ENCODE assay signal across 15 cellular contexts in the genomic region with DNA sequence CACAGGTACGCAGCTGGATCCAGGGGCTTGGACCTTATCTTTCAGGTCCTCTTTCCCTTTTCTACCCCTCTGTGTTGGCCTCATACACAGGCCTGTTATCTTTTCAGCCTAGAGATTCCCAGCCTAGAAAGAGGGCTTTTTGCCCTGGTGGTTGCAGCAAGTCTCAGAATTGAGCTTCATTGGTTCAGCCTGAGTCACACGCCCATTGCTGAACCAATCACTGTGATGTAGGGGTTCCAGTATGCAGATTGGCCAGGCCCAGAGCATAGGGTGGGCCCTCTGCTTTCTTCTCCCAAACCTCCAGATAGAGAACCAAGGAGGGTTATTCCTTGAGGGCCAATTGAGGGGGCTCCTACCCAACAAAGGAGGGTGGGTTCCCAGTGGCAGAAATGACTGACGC. TPM values are rescaled to one million over a fixed set of nuclear protein-coding genes. Genes with fewer than 3 reads are reported as not detected.
DNase-seq lines count a peak whose midpoint lies in the region; ATAC-seq, FAIRE-seq and TF ChIP-seq lines count a peak whose summit lies in the region.
"Had no signal": no experiment of that assay in that cellular context is flagged by ENCODE, and none has a peak within 500 bp of the region (broad histone marks: within the 10 kb centered on the region; RNA-seq: fewer than 3 reads in every experiment).

No MANE protein-coding gene starts in this region.

- H3K9me3 ChIP-seq in OCI-LY3 (ENCODE audit: insufficient read depth, low read length): no peaks in the 10 kb centered on the region
- H3K9me3 ChIP-seq: ascending aorta, gastroesophageal sphincter had no signal

- TF ChIP-seq CTCF in OCI-LY3 (IDR thresholded peaks at IDR 0.05; ENCODE audit: low read depth, low read length) (no peak), nephron progenitor cell (IDR thresholded peaks at IDR 0.05) (no peak)

- H3K4me2 ChIP-seq in OCI-LY3 (ENCODE audit: low read length): peak overlapping the region; percentile 38

- H3K4me3 ChIP-seq in OCI-LY3 (ENCODE audit: low read length): no peak overlapping the region
- H3K4me3 ChIP-seq: ascending aorta, gastroesophageal sphincter had no signal

- POLR2A ChIA-PET in activated CD4-positive, alpha-beta memory T cell treated with anti-CD3 and anti-CD28 coated beads for 36 hours (lab: Charles Lee): no interaction called here

- H3K9ac ChIP-seq in OCI-LY3 (ENCODE audit: low read length): no peak overlapping the region

- peaks cover 3% of the 10 kb centered on the region; the same call in 1 of the 2 replicates for H3K27me3 ChIP-seq in OCI-LY3 (ENCODE audit: low read depth, low read length)
- H3K27me3 ChIP-seq: ascending aorta, gastroesophageal sphincter had no signal

- TF ChIP-seq POLR2A in GM12892 (IDR thresholded peaks at IDR 0.05; ENCODE audit: low read depth, low read length) (no peak), erythroblast (IDR thresholded peaks at IDR 0.05; ENCODE audit: low read length) (no peak)

- intact Hi-C loops in activated CD4-positive, alpha-beta memory T cell treated with anti-CD3 and anti-CD28 coated beads for 36 hours (cut with micrococcal nuclease): no loop called here

- DNase-seq in ACHN (peak; percentile 32), GM12892 (ENCODE audit: insufficient read length) (no peak), erythroblast (lab: John Stamatoyannopoulos, UW) (peak; percentile 40 to 52), DMS114 treated with DMSO at 0.1 percent for 48 hours (lab: John Stamatoyannopoulos, UW; ENCODE audit: unreplicated experiment) (no peak), nephron progenitor cell (no peak)
- no peak for DNase-seq in activated CD4-positive, alpha-beta memory T cell treated with anti-CD3 and anti-CD28 coated beads for 36 hours
- no peak for DNase-seq in activated naive CD4-positive, alpha-beta T cell treated with anti-CD3 and anti-CD28 coated beads, Interleukin-2, amount 50 U/mL, for 72 hours (ENCODE audit: low spot score in 2 of 2)
- DNase-seq: effector CD8-positive, alpha-beta T cell; GDM1; HFFc6; kidney glomerular epithelial cell; NCI-H1694 treated with DMSO at 0.1 percent for 48 hours had no signal

- H3K27ac Mint-ChIP-seq in activated CD4-positive, alpha-beta memory T cell treated with anti-CD3 and anti-CD28 coated beads for 36 hours: no peak overlapping the region
- H3K27ac Mint-ChIP-seq in activated naive CD4-positive, alpha-beta T cell treated with anti-CD3 and anti-CD28 coated beads, Interleukin-2, amount 50 U/mL, for 72 hours: no peak overlapping the region
- H3K27ac Mint-ChIP-seq in nephron progenitor cell: no peak overlapping the region
- H3K27ac Mint-ChIP-seq: HFFc6 had no signal

- no peaks in the 10 kb centered on the region for H3K79me2 ChIP-seq in OCI-LY3 (ENCODE audit: low read length)

- H3K27ac ChIP-seq in OCI-LY3 (ENCODE audit: low read length): no peak overlapping the region
- H3K27ac ChIP-seq: ascending aorta, gastroesophageal sphincter had no signal

- H3K4me3 Mint-ChIP-seq in activated CD4-positive, alpha-beta memory T cell treated with anti-CD3 and anti-CD28 coated beads for 36 hours: no peak overlapping the region
- H3K4me3 Mint-ChIP-seq in nephron progenitor cell: no peak overlapping the region
- H3K4me3 Mint-ChIP-seq: HFFc6 had no signal

- FAIRE-seq in GM12892 (lab: Jason Lieb, UNC): peak; percentile 54

- no peak for ATAC-seq in activated naive CD4-positive, alpha-beta T cell treated with anti-CD3 and anti-CD28 coated beads, Interleukin-2, amount 50 U/mL, for 72 hours
- ATAC-seq: gastroesophageal sphincter had no signal

- no peaks in the 10 kb centered on the region for H3K27me3 Mint-ChIP-seq in activated CD4-positive, alpha-beta memory T cell treated with anti-CD3 and anti-CD28 coated beads for 36 hours
- H3K27me3 Mint-ChIP-seq in nephron progenitor cell (ENCODE audit: low read depth, poor library complexity): peaks cover 6% of the 10 kb centered on the region

- H3K9me3 Mint-ChIP-seq in activated CD4-positive, alpha-beta memory T cell treated with anti-CD3 and anti-CD28 coated beads for 36 hours: no peaks in the 10 kb centered on the region
- H3K9me3 Mint-ChIP-seq in activated naive CD4-positive, alpha-beta T cell treated with anti-CD3 and anti-CD28 coated beads, Interleukin-2, amount 50 U/mL, for 72 hours: no peaks in the 10 kb centered on the region
- H3K9me3 Mint-ChIP-seq in nephron progenitor cell: no peaks in the 10 kb centered on the region
- H3K9me3 Mint-ChIP-seq: HFFc6 had no signal

- peaks cover 5% of the 10 kb centered on the region for H3K36me3 ChIP-seq in OCI-LY3 (replicated peaks; ENCODE audit: low read depth, low read length)

- peaks cover 14% of the 10 kb centered on the region for H3K36me3 Mint-ChIP-seq in activated CD4-positive, alpha-beta memory T cell treated with anti-CD3 and anti-CD28 coated beads for 36 hours
- peaks cover 5% of the 10 kb centered on the region in 2 donors for H3K36me3 Mint-ChIP-seq in activated naive CD4-positive, alpha-beta T cell treated with anti-CD3 and anti-CD28 coated beads, Interleukin-2, amount 50 U/mL, for 72 hours
- peaks cover 56% of the 10 kb centered on the region for H3K36me3 Mint-ChIP-seq in nephron progenitor cell (ENCODE audit: low read depth)

- H3K4me1 ChIP-seq in OCI-LY3 (ENCODE audit: low read length): peaks cover 38% of the 10 kb centered on the region
- H3K4me1 ChIP-seq: ascending aorta, gastroesophageal sphincter had no signal

- in situ Hi-C loops in ACHN (cut with HindIII; ENCODE audit: low pct_ligation_motif_present, low pct_unique_long_range_greater_than_20kb, low sequenced_read_pairs): no loop called here

- peaks cover 4% of the 10 kb centered on the region; the same call in 1 of the 2 replicates for H4K20me1 ChIP-seq in OCI-LY3 (ENCODE audit: insufficient read depth, low read length)

- CTCF ChIA-PET in activated CD4-positive, alpha-beta memory T cell treated with anti-CD3 and anti-CD28 coated beads for 36 hours (lab: Charles Lee): interaction anchor here (1.0 to 4.4 kb wide), 3 partner anchors 10 to 63 kb away, joined by 5 to 27 read pairs (median 17); no protein-coding TSS in a partner anchor

- no peak overlapping the region for H2AFZ ChIP-seq in OCI-LY3 (ENCODE audit: low read depth, low read length)

- H3K4me1 Mint-ChIP-seq in activated CD4-positive, alpha-beta memory T cell treated with anti-CD3 and anti-CD28 coated beads for 36 hours (ENCODE audit: low read depth): peaks cover 10% of the 10 kb centered on the region
- H3K4me1 Mint-ChIP-seq in nephron progenitor cell: peaks cover 51% of the 10 kb centered on the region

RNA-seq across cellular contexts. Expression of gene GPT2, which starts 32.8 kb away (rescaled TPM):
- 2.9 TPM for polyA plus RNA-seq in GM12892 (2012; ENCODE audit: missing spikeins)
- total RNA-seq in activated CD4-positive, alpha-beta memory T cell treated with anti-CD3 and anti-CD28 coated beads for 36 hours: 10 to 100 TPM; 20.2 to 23.1 TPM
- 10 to 100 TPM in 1 of 2 donors, 1 to 10 TPM in 1; 4.6 to 11.1 TPM for total RNA-seq in activated naive CD4-positive, alpha-beta T cell treated with anti-CD3 and anti-CD28 coated beads, Interleukin-2, amount 50 U/mL, for 72 hours

RNA-seq across cellular contexts. Expression of gene DNAJA2, which starts 56.5 kb away (rescaled TPM):
- 46.4 TPM for polyA plus RNA-seq in GM12892 (2012; ENCODE audit: missing spikeins)
- total RNA-seq in activated CD4-positive, alpha-beta memory T cell treated with anti-CD3 and anti-CD28 coated beads for 36 hours: 10 to 100 TPM; 78.9 to 80.6 TPM
- total RNA-seq in activated naive CD4-positive, alpha-beta T cell treated with anti-CD3 and anti-CD28 coated beads, Interleukin-2, amount 50 U/mL, for 72 hours: 10 to 100 TPM; 55.4 to 61.4 TPM

Comparison
In these comparisons a context has a peak if more than half of its experiments do, and no peak if none do; other contexts are left out.
1. DNase-seq: peak in ACHN (single experiment) and erythroblast (2 of 2); none in GM12892 (single experiment), activated CD4-positive, alpha-beta memory T cell treated with anti-CD3 and anti-CD28 coated beads for 36 hours (single experiment), DMS114 treated with DMSO at 0.1 percent for 48 hours (single experiment), activated naive CD4-positive, alpha-beta T cell treated with anti-CD3 and anti-CD28 coated beads, Interleukin-2, amount 50 U/mL, for 72 hours (0 of 2) and nephron progenitor cell (single experiment).